Comparison of ENCODE assay signal across 28 cellular contexts in the genomic region with DNA sequence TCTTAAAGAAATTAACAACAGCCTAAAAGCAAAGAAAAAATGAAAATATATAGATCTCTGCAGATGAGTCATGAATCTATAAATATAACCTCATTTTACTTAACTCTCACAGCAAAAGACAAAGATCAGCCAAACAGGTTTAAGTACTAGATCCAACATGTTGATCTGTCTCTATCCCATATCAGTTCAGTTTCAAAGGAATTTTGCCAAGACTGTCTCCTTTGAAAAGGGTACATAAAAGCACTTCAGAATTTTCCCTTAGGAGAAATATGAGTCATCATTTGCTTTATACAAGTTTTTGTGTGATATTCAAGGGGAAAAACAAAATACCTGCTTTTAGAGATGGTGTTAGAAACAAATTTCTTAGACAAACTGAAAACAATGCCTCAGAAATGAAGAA.
A peak's percentile ranks its signal among the peaks of the same experiment; 100 is the strongest.
DNase-seq lines count a peak whose midpoint lies in the region; ATAC-seq, FAIRE-seq and TF ChIP-seq lines count a peak whose summit lies in the region.
"Had no signal": no experiment of that assay in that cellular context is flagged by ENCODE, and none has a peak within 500 bp of the region (broad histone marks: within the 10 kb centered on the region; RNA-seq: fewer than 3 reads in every experiment).

No MANE protein-coding gene starts in this region.

- CTCF ChIA-PET in activated naive CD4-positive, alpha-beta T cell treated with anti-CD3 and anti-CD28 coated beads, Interleukin-2, amount 10 ng/mL, durations not matched to agents 7 days and 5 days (lab: Charles Lee), result no interaction called here

- DNase-seq in ELR (ENCODE audit: low read depth), result peak; percentile 60
- peak; percentile 78 for DNase-seq in NCI-H226
- DNase-seq in bronchial epithelial cell (ENCODE audit: low read depth), result peak; percentile 97
- DNase-seq in activated naive CD4-positive, alpha-beta T cell treated with anti-CD3 and anti-CD28 coated beads, Interleukin-2, amount 10 ng/mL, durations not matched to agents 7 days and 5 days, result no peak
- no peak for DNase-seq in Right ventricle myocardium inferior (ENCODE audit: missing footprints)
- DNase-seq: activated CD8-positive, alpha-beta memory T cell treated with anti-CD3 and anti-CD28 coated beads, Interleukin-2, amount 10 ng/mL, durations not matched to agents 7 days and 5 days; activated T-cell treated with anti-CD3 and anti-CD28 coated beads, Interleukin-2, amount 50 U/mL, for 48 hours; brain microvascular endothelial cell; Calu3; effector CD4-positive, alpha-beta T cell; erythroblast; gastrocnemius medialis; IMR-90; left cardiac atrium; NCI-H1092; NCI-H1694 treated with DMSO at 0.1 percent for 48 hours; right lobe of liver; SHP77 treated with DMSO at 0.1 percent for 48 hours; stimulated activated CD4-positive, alpha-beta T cell treated with anti-CD3 and anti-CD28 coated beads, Interleukin-4, amount 100 ng/mL, for 4 hours; substantia nigra; T1000; upper lobe of left lung had no signal

- no peaks in the 10 kb centered on the region for H3K36me3 Mint-ChIP-seq in nephron (ENCODE audit: low read depth)
- H3K36me3 Mint-ChIP-seq in activated naive CD4-positive, alpha-beta T cell treated with anti-CD3 and anti-CD28 coated beads, Interleukin-2, amount 10 ng/mL, durations not matched to agents 7 days and 5 days, result no peaks in the 10 kb centered on the region
- H3K36me3 Mint-ChIP-seq: activated CD8-positive, alpha-beta memory T cell treated with anti-CD3 and anti-CD28 coated beads, Interleukin-2, amount 10 ng/mL, durations not matched to agents 7 days and 5 days; neural progenitor cell; stimulated activated memory B cell treated with anti-CD40 and anti-IgM and Interleukin-4, amounts not matched to agents 10 μg/mL and 1 μg/mL and 100 μg/mL, for 72 hours had no signal

- H3K36me3 ChIP-seq in bronchial epithelial cell (ENCODE audit: control insufficient read depth, insufficient read depth, low read length), result no peaks in the 10 kb centered on the region
- H3K36me3 ChIP-seq: BLaER1 treated with 17β-estradiol and CSF1 and Interleukin-3, amounts not matched to agents 10 nM and 100 nM; brain microvascular endothelial cell; gastrocnemius medialis; neural progenitor cell; right lobe of liver; upper lobe of left lung had no signal

- H3K9me3 Mint-ChIP-seq in nephron, result no peaks in the 10 kb centered on the region
- peaks cover 3% of the 10 kb centered on the region for H3K9me3 Mint-ChIP-seq in activated naive CD4-positive, alpha-beta T cell treated with anti-CD3 and anti-CD28 coated beads, Interleukin-2, amount 10 ng/mL, durations not matched to agents 7 days and 5 days
- H3K9me3 Mint-ChIP-seq: neural progenitor cell had no signal

- FAIRE-seq in bronchial epithelial cell (lab: Jason Lieb, UNC), result no peak
- FAIRE-seq: H54 had no signal

- intact Hi-C loops in Right ventricle myocardium inferior (cut with DNase I), result no loop called here

- TF ChIP-seq CTCF in bronchial epithelial cell (IDR thresholded peaks at IDR 0.05; ENCODE audit: insufficient read depth, low read length, severe bottlenecking) (no peak), nephron (IDR thresholded peaks at IDR 0.05; ENCODE audit: unreplicated experiment in 3 of 3) (no peak)

- H3K4me1 Mint-ChIP-seq in nephron, result peaks cover 8% of the 10 kb centered on the region
- no peaks in the 10 kb centered on the region for H3K4me1 Mint-ChIP-seq in activated naive CD4-positive, alpha-beta T cell treated with anti-CD3 and anti-CD28 coated beads, Interleukin-2, amount 10 ng/mL, durations not matched to agents 7 days and 5 days
- H3K4me1 Mint-ChIP-seq: activated CD8-positive, alpha-beta memory T cell treated with anti-CD3 and anti-CD28 coated beads, Interleukin-2, amount 10 ng/mL, durations not matched to agents 7 days and 5 days; neural progenitor cell; stimulated activated memory B cell treated with anti-CD40 and anti-IgM and Interleukin-4, amounts not matched to agents 10 μg/mL and 1 μg/mL and 100 μg/mL, for 72 hours had no signal

- H3K4me3 ChIP-seq in bronchial epithelial cell (ENCODE audit: low read depth, low read length), result no peak overlapping the region
- H3K4me3 ChIP-seq: BLaER1 treated with 17β-estradiol and CSF1 and Interleukin-3, amounts not matched to agents 10 nM and 100 nM; gastrocnemius medialis; neural progenitor cell; right lobe of liver; upper lobe of left lung had no signal

- ATAC-seq in GM19452 (IDR thresholded peaks at IDR 0.05; ENCODE audit: unreplicated experiment) (no peak), Right ventricle myocardium inferior (no peak)
- ATAC-seq: activated CD8-positive, alpha-beta memory T cell treated with anti-CD3 and anti-CD28 coated beads, Interleukin-2, amount 10 ng/mL, durations not matched to agents 7 days and 5 days; gastrocnemius medialis; left cardiac atrium; right lobe of liver; stimulated activated memory B cell treated with anti-CD40 and anti-IgM and Interleukin-4, amounts not matched to agents 10 μg/mL and 1 μg/mL and 100 μg/mL, for 72 hours had no signal

- peak overlapping the region in 2 of 3 experiments; percentile 14 to 48 for H3K27ac Mint-ChIP-seq in nephron
- no peak overlapping the region for H3K27ac Mint-ChIP-seq in activated naive CD4-positive, alpha-beta T cell treated with anti-CD3 and anti-CD28 coated beads, Interleukin-2, amount 10 ng/mL, durations not matched to agents 7 days and 5 days
- H3K27ac Mint-ChIP-seq: activated CD8-positive, alpha-beta memory T cell treated with anti-CD3 and anti-CD28 coated beads, Interleukin-2, amount 10 ng/mL, durations not matched to agents 7 days and 5 days; neural progenitor cell; stimulated activated memory B cell treated with anti-CD40 and anti-IgM and Interleukin-4, amounts not matched to agents 10 μg/mL and 1 μg/mL and 100 μg/mL, for 72 hours had no signal

- H3K4me3 Mint-ChIP-seq in nephron, result no peak overlapping the region
- H3K4me3 Mint-ChIP-seq in activated naive CD4-positive, alpha-beta T cell treated with anti-CD3 and anti-CD28 coated beads, Interleukin-2, amount 10 ng/mL, durations not matched to agents 7 days and 5 days, result no peak overlapping the region
- H3K4me3 Mint-ChIP-seq: activated CD8-positive, alpha-beta memory T cell treated with anti-CD3 and anti-CD28 coated beads, Interleukin-2, amount 10 ng/mL, durations not matched to agents 7 days and 5 days; neural progenitor cell; stimulated activated memory B cell treated with anti-CD40 and anti-IgM and Interleukin-4, amounts not matched to agents 10 μg/mL and 1 μg/mL and 100 μg/mL, for 72 hours had no signal

- no peaks in the 10 kb centered on the region for H3K27me3 ChIP-seq in bronchial epithelial cell (ENCODE audit: control insufficient read depth, insufficient read depth, low read length)
- H3K27me3 ChIP-seq: BLaER1 treated with 17β-estradiol and CSF1 and Interleukin-3, amounts not matched to agents 10 nM and 100 nM; brain microvascular endothelial cell; gastrocnemius medialis; neural progenitor cell; right lobe of liver; upper lobe of left lung had no signal

- H3K27me3 Mint-ChIP-seq in nephron (ENCODE audit: low read depth), result no peaks in the 10 kb centered on the region
- no peaks in the 10 kb centered on the region for H3K27me3 Mint-ChIP-seq in activated naive CD4-positive, alpha-beta T cell treated with anti-CD3 and anti-CD28 coated beads, Interleukin-2, amount 10 ng/mL, durations not matched to agents 7 days and 5 days
- H3K27me3 Mint-ChIP-seq: activated CD8-positive, alpha-beta memory T cell treated with anti-CD3 and anti-CD28 coated beads, Interleukin-2, amount 10 ng/mL, durations not matched to agents 7 days and 5 days; stimulated activated memory B cell treated with anti-CD40 and anti-IgM and Interleukin-4, amounts not matched to agents 10 μg/mL and 1 μg/mL and 100 μg/mL, for 72 hours had no signal

Comparison
In these comparisons a context has a peak if more than half of its experiments do, and no peak if none do; other contexts are left out.
1. DNase-seq: peak in ELR (single experiment), NCI-H226 (single experiment) and bronchial epithelial cell (single experiment); none in activated naive CD4-positive, alpha-beta T cell treated with anti-CD3 and anti-CD28 coated beads, Interleukin-2, amount 10 ng/mL, durations not matched to agents 7 days and 5 days (single experiment) and Right ventricle myocardium inferior (single experiment).